ENCODE assay signal across 10 cellular contexts in genomic region chr11:74462009-74462408, GRCh38. TPM values are rescaled to one million over a fixed set of nuclear protein-coding genes. Genes with fewer than 3 reads are reported as not detected.
A peak's percentile ranks its signal among the peaks of the same experiment; 100 is the strongest.
DNase-seq lines count a peak whose midpoint lies in the region; ATAC-seq and TF ChIP-seq lines count a peak whose summit lies in the region.
"Had no signal": no experiment of that assay in that cellular context is flagged by ENCODE, and none has a peak within 500 bp of the region (broad histone marks: within the 10 kb centered on the region; RNA-seq: fewer than 3 reads in every experiment).

No MANE protein-coding gene starts in this region.

- H3K36me3 Mint-ChIP-seq in WTC11, result no peaks in the 10 kb centered on the region
- H3K36me3 Mint-ChIP-seq in activated CD4-positive, alpha-beta T cell treated with anti-CD3 and anti-CD28 coated beads, Interleukin-2, amount 10 ng/mL, durations not matched to agents 24 days and 14 days (ENCODE audit: low read depth), result no peaks in the 10 kb centered on the region

- POLR2A ChIA-PET in WTC11 (lab: Charles Lee), result interaction anchor here (1.5 kb wide), 1 partner anchor 31 kb away, joined by 8 read pairs; the partner anchor contains the start of gene LIPT2

- H3K27me3 Mint-ChIP-seq in WTC11 (ENCODE audit: low read depth), result peaks cover 15% of the 10 kb centered on the region
- H3K27me3 Mint-ChIP-seq in activated CD4-positive, alpha-beta T cell treated with anti-CD3 and anti-CD28 coated beads, Interleukin-2, amount 10 ng/mL, durations not matched to agents 24 days and 14 days, result peaks cover 24% of the 10 kb centered on the region
- peaks cover 26% of the 10 kb centered on the region for H3K27me3 Mint-ChIP-seq in stimulated activated naive CD8-positive, alpha-beta T cell treated with anti-CD3 and anti-CD28 coated beads, Interleukin-15, amount 100 ng/mL, for 72 hours

- no peak for TF ChIP-seq CTCF in WTC11 (IDR thresholded peaks at IDR 0.05)

- peak; percentile 69 for ATAC-seq in WTC11
- ATAC-seq in HG03520 (IDR thresholded peaks at IDR 0.05; ENCODE audit: unreplicated experiment), result no peak
- ATAC-seq in stimulated activated naive CD8-positive, alpha-beta T cell treated with anti-CD3 and anti-CD28 coated beads, Interleukin-15, amount 100 ng/mL, for 72 hours, result no peak
- ATAC-seq: SK-N-SH treated with all-trans-retinoic acid at 6 μM for 48 hours had no signal

- peaks cover 12% of the 10 kb centered on the region for H3K4me1 Mint-ChIP-seq in WTC11
- H3K4me1 Mint-ChIP-seq in activated CD4-positive, alpha-beta T cell treated with anti-CD3 and anti-CD28 coated beads, Interleukin-2, amount 10 ng/mL, durations not matched to agents 24 days and 14 days, result no peaks in the 10 kb centered on the region
- H3K4me1 Mint-ChIP-seq in stimulated activated naive CD8-positive, alpha-beta T cell treated with anti-CD3 and anti-CD28 coated beads, Interleukin-15, amount 100 ng/mL, for 72 hours, result no peaks in the 10 kb centered on the region

- intact Hi-C loops in activated CD4-positive, alpha-beta T cell treated with anti-CD3 and anti-CD28 coated beads, Interleukin-2, amount 10 ng/mL, durations not matched to agents 24 days and 14 days (cut with micrococcal nuclease), result no loop called here

- no peak overlapping the region for H3K4me3 Mint-ChIP-seq in WTC11
- H3K4me3 Mint-ChIP-seq in activated CD4-positive, alpha-beta T cell treated with anti-CD3 and anti-CD28 coated beads, Interleukin-2, amount 10 ng/mL, durations not matched to agents 24 days and 14 days, result no peak overlapping the region
- no peak overlapping the region for H3K4me3 Mint-ChIP-seq in stimulated activated naive CD8-positive, alpha-beta T cell treated with anti-CD3 and anti-CD28 coated beads, Interleukin-15, amount 100 ng/mL, for 72 hours

- no peaks in the 10 kb centered on the region for H3K9me3 Mint-ChIP-seq in WTC11
- H3K9me3 Mint-ChIP-seq in activated CD4-positive, alpha-beta T cell treated with anti-CD3 and anti-CD28 coated beads, Interleukin-2, amount 10 ng/mL, durations not matched to agents 24 days and 14 days, result no peaks in the 10 kb centered on the region
- no peaks in the 10 kb centered on the region for H3K9me3 Mint-ChIP-seq in stimulated activated naive CD8-positive, alpha-beta T cell treated with anti-CD3 and anti-CD28 coated beads, Interleukin-15, amount 100 ng/mL, for 72 hours

- H3K27ac Mint-ChIP-seq in WTC11, result no peak overlapping the region
- no peak overlapping the region for H3K27ac Mint-ChIP-seq in activated CD4-positive, alpha-beta T cell treated with anti-CD3 and anti-CD28 coated beads, Interleukin-2, amount 10 ng/mL, durations not matched to agents 24 days and 14 days
- H3K27ac Mint-ChIP-seq in stimulated activated naive CD8-positive, alpha-beta T cell treated with anti-CD3 and anti-CD28 coated beads, Interleukin-15, amount 100 ng/mL, for 72 hours, result no peak overlapping the region

- DNase-seq in GDM1 (lab: John Stamatoyannopoulos, UW), result peak; percentile 14
- DNase-seq in WTC11 (ENCODE audit: low spot score), result peak; percentile 30
- DNase-seq in hippocampal formation (lab: John Stamatoyannopoulos, UW), result peak; percentile 29 to 33
- peak; percentile 50 for DNase-seq in putamen (ENCODE audit: low spot score)
- DNase-seq in NCI-H1694 (lab: John Stamatoyannopoulos, UW), result no peak
- no peak for DNase-seq in activated CD4-positive, alpha-beta T cell treated with anti-CD3 and anti-CD28 coated beads, Interleukin-2, amount 10 ng/mL, durations not matched to agents 24 days and 14 days
- DNase-seq in stimulated activated naive CD8-positive, alpha-beta T cell treated with anti-CD3 and anti-CD28 coated beads, Interleukin-15, amount 100 ng/mL, for 72 hours, result no peak
- DNase-seq: DMS 273 treated with DMSO at 0.1 percent for 48 hours had no signal

- CTCF ChIA-PET in WTC11 (lab: Charles Lee), result interaction anchor here (0.7 to 1.6 kb wide), 5 partner anchors 8 to 109 kb away, joined by 3 to 7 read pairs (median 4); no protein-coding TSS in a partner anchor

TF ChIP-seq in WTC11, 78 proteins besides CTCF, POLR2A, EP300 and RAD21:
- TF ChIP-seq GABPB1 (CRISPR knock-in tag; IDR thresholded peaks at IDR 0.05), result 0 out of 2 replicates have a peak, but pooled peaks have one; percentile 32
- TF ChIP-seq, protein P1, sequence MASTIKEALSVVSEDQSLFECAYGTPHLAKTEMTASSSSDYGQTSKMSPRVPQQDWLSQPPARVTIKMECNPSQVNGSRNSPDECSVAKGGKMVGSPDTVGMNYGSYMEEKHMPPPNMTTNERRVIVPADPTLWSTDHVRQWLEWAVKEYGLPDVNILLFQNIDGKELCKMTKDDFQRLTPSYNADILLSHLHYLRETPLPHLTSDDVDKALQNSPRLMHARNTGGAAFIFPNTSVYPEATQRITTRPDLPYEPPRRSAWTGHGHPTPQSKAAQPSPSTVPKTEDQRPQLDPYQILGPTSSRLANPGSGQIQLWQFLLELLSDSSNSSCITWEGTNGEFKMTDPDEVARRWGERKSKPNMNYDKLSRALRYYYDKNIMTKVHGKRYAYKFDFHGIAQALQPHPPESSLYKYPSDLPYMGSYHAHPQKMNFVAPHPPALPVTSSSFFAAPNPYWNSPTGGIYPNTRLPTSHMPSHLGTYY (CRISPR knock-in tag; IDR thresholded peaks at IDR 0.05), result no peak
TF ChIP-seq in WTC11: peak in this region for 1.

RNA-seq across cellular contexts. Expression of gene KCNE3, which starts 5.3 kb away (rescaled TPM):
- 1.9 to 3.7 TPM (median 3.5 TPM) in 3 replicates for total RNA-seq in WTC11 (2021)
- not detected in 2 replicates for total RNA-seq in activated CD4-positive, alpha-beta T cell treated with anti-CD3 and anti-CD28 coated beads, Interleukin-2, amount 10 ng/mL, durations not matched to agents 24 days and 14 days

RNA-seq across cellular contexts. Expression of gene LIPT2, which starts 31.5 kb away (rescaled TPM):
- 9.3 to 9.6 TPM (median 9.5 TPM) in 3 replicates for total RNA-seq in WTC11 (2021)
- 3.1 and 4.7 TPM in 2 replicates for total RNA-seq in activated CD4-positive, alpha-beta T cell treated with anti-CD3 and anti-CD28 coated beads, Interleukin-2, amount 10 ng/mL, durations not matched to agents 24 days and 14 days

Comparison
In these comparisons a context has a peak if more than half of its experiments do, and no peak if none do; other contexts are left out.
1. DNase-seq: peak in GDM1 (single experiment), WTC11 (single experiment), hippocampal formation (2 of 2) and putamen (single experiment); none in NCI-H1694 (single experiment), activated CD4-positive, alpha-beta T cell treated with anti-CD3 and anti-CD28 coated beads, Interleukin-2, amount 10 ng/mL, durations not matched to agents 24 days and 14 days (single experiment) and stimulated activated naive CD8-positive, alpha-beta T cell treated with anti-CD3 and anti-CD28 coated beads, Interleukin-15, amount 100 ng/mL, for 72 hours (0 of 2).